ENCODE assay signal across 14 cellular contexts in genomic region chr10:96896884-96897589, GRCh38.
DNase-seq lines count a peak whose midpoint lies in the region; ATAC-seq, FAIRE-seq and TF ChIP-seq lines count a peak whose summit lies in the region.
"Had no signal": no experiment of that assay in that cellular context is flagged by ENCODE, and none has a peak within 500 bp of the region (broad histone marks: within the 10 kb centered on the region; RNA-seq: fewer than 3 reads in every experiment).

No MANE protein-coding gene starts in this region.

- no peak for TF ChIP-seq POLR2A in GM12891 (IDR thresholded peaks at IDR 0.05; ENCODE audit: low read depth, low read length)

- no peak overlapping the region for H3K4me3 Mint-ChIP-seq in activated T-helper 2 cell treated with anti-CD3 and anti-CD28 coated beads, Interferon-gamma antibody, Interleukin-2, Interleukin-4, amounts not matched to agents 10 μg/mL and 5 μg/mL and 100 μg/mL, durations not matched to agents 14 hours and 24 hours and 36 hours (ENCODE audit: low read depth)
- H3K4me3 Mint-ChIP-seq in naive B cell (peak overlapping the region in 2 of 8 donors; percentile 4 to 61), Calu3 (ENCODE audit: low read depth, unreplicated experiment) (no peak overlapping the region)
- H3K4me3 Mint-ChIP-seq: nephron progenitor cell had no signal

- FAIRE-seq in GM12891 (lab: Jason Lieb, UNC) = peak; percentile 16
- FAIRE-seq: frontal cortex had no signal

- DNase-seq in EH (ENCODE audit: low read depth) = peak; percentile 6
- no peak for DNase-seq in GM12891 (ENCODE audit: insufficient read length, low spot score)
- no peak for DNase-seq in activated T-helper 2 cell treated with anti-CD3 and anti-CD28 coated beads, Interferon-gamma antibody, Interleukin-2, Interleukin-4, amounts not matched to agents 10 μg/mL and 5 μg/mL and 100 μg/mL, durations not matched to agents 14 hours and 24 hours and 36 hours (ENCODE audit: low spot score)
- no peak for DNase-seq in naive B cell
- no peak for DNase-seq in Calu3
- no peak for DNase-seq in HUDEP-2 (lab: John Stamatoyannopoulos, UW; ENCODE audit: unreplicated experiment in 76 of 76)
- DNase-seq: activated CD8-positive, alpha-beta memory T cell treated with anti-CD3 and anti-CD28 coated beads, Interleukin-2, amount 50 U/mL, for 4 hours; amniotic stem cell; HCEC 1CT; mammary epithelial cell; NCI-H1048; nephron progenitor cell had no signal

- no peak for TF ChIP-seq CTCF in Calu3 (IDR thresholded peaks at IDR 0.05; ENCODE audit: unreplicated experiment)

- H3K4me1 Mint-ChIP-seq in activated T-helper 2 cell treated with anti-CD3 and anti-CD28 coated beads, Interferon-gamma antibody, Interleukin-2, Interleukin-4, amounts not matched to agents 10 μg/mL and 5 μg/mL and 100 μg/mL, durations not matched to agents 14 hours and 24 hours and 36 hours (ENCODE audit: low read depth) = peaks cover 39% of the 10 kb centered on the region
- peaks cover 46 to 67% (median 61%) of the 10 kb centered on the region in 3 donors for H3K4me1 Mint-ChIP-seq in naive B cell
- peaks cover 40% of the 10 kb centered on the region for H3K4me1 Mint-ChIP-seq in Calu3 (ENCODE audit: low read depth, unreplicated experiment)
- H3K4me1 Mint-ChIP-seq: nephron progenitor cell had no signal

- intact Hi-C loops in activated T-helper 2 cell treated with anti-CD3 and anti-CD28 coated beads, Interferon-gamma antibody, Interleukin-2, Interleukin-4, amounts not matched to agents 10 μg/mL and 5 μg/mL and 100 μg/mL, durations not matched to agents 14 hours and 24 hours and 36 hours (cut with micrococcal nuclease) = loop anchor here (2.0 to 10.0 kb wide), 2 partner anchors 62 to 82 kb away; partner anchors contain the start of gene LCOR
- intact Hi-C loops in Calu3 (cut with micrococcal nuclease; ENCODE audit: unreplicated experiment) = no loop called here

- peaks cover 9% of the 10 kb centered on the region for H3K9me3 Mint-ChIP-seq in activated T-helper 2 cell treated with anti-CD3 and anti-CD28 coated beads, Interferon-gamma antibody, Interleukin-2, Interleukin-4, amounts not matched to agents 10 μg/mL and 5 μg/mL and 100 μg/mL, durations not matched to agents 14 hours and 24 hours and 36 hours
- H3K9me3 Mint-ChIP-seq in naive B cell = peaks cover 2 to 10% (median 5%) of the 10 kb centered on the region in 7 donors
- no peaks in the 10 kb centered on the region for H3K9me3 Mint-ChIP-seq in Calu3 (ENCODE audit: low read depth, unreplicated experiment)

- H3K27me3 Mint-ChIP-seq in activated T-helper 2 cell treated with anti-CD3 and anti-CD28 coated beads, Interferon-gamma antibody, Interleukin-2, Interleukin-4, amounts not matched to agents 10 μg/mL and 5 μg/mL and 100 μg/mL, durations not matched to agents 14 hours and 24 hours and 36 hours (ENCODE audit: low read depth) = no peaks in the 10 kb centered on the region
- H3K27me3 Mint-ChIP-seq in naive B cell = no peaks in the 10 kb centered on the region
- H3K27me3 Mint-ChIP-seq in Calu3 (ENCODE audit: unreplicated experiment) = no peaks in the 10 kb centered on the region

- CTCF ChIA-PET in Calu3 (lab: Charles Lee) = interaction anchor here (0.6 kb wide), 1 partner anchor 1217 kb away, joined by 5 read pairs; no protein-coding TSS in a partner anchor

- peak overlapping the region; percentile 36 for H3K27ac Mint-ChIP-seq in activated T-helper 2 cell treated with anti-CD3 and anti-CD28 coated beads, Interferon-gamma antibody, Interleukin-2, Interleukin-4, amounts not matched to agents 10 μg/mL and 5 μg/mL and 100 μg/mL, durations not matched to agents 14 hours and 24 hours and 36 hours
- H3K27ac Mint-ChIP-seq in naive B cell (peak overlapping the region in 5 of 6 donors; percentile 23 to 94 (median 64)), Calu3 (ENCODE audit: unreplicated experiment) (no peak overlapping the region)
- H3K27ac Mint-ChIP-seq: nephron progenitor cell had no signal

- ATAC-seq in naive B cell (ENCODE audit: low read depth in 2 of 2) (no peak), GM18907 (IDR thresholded peaks at IDR 0.05; ENCODE audit: unreplicated experiment) (no peak)

- H3K36me3 Mint-ChIP-seq in activated T-helper 2 cell treated with anti-CD3 and anti-CD28 coated beads, Interferon-gamma antibody, Interleukin-2, Interleukin-4, amounts not matched to agents 10 μg/mL and 5 μg/mL and 100 μg/mL, durations not matched to agents 14 hours and 24 hours and 36 hours (ENCODE audit: low read depth) = peaks cover 21% of the 10 kb centered on the region
- peaks cover 15 to 19% of the 10 kb centered on the region in 2 donors for H3K36me3 Mint-ChIP-seq in naive B cell
- H3K36me3 Mint-ChIP-seq in Calu3 (ENCODE audit: insufficient read depth, unreplicated experiment) = no peaks in the 10 kb centered on the region

- BruUV-seq in Calu3 (replicated peaks; lab: Mats Ljungman, UMichigan) = no TSS peak

TF ChIP-seq in GM12891, 5 proteins besides CTCF, POLR2A, EP300 and RAD21:
- no peak for TF ChIP-seq PAX5 (IDR thresholded peaks at IDR 0.05; ENCODE audit: insufficient read depth, low read length, severe bottlenecking)
- TF ChIP-seq POLR2AphosphoS5 (IDR thresholded peaks at IDR 0.05; ENCODE audit: low read depth, low read length) = no peak
- no peak for TF ChIP-seq TAF1 (IDR thresholded peaks at IDR 0.05; ENCODE audit: low read depth, low read length)
- no peak for TF ChIP-seq POU2F2 (IDR thresholded peaks at IDR 0.05; ENCODE audit: low read depth, low read length)
- TF ChIP-seq SPI1 (IDR thresholded peaks at IDR 0.05; ENCODE audit: low read depth, low read length) = no peak
TF ChIP-seq in GM12891: peak in this region for 0.
